Comparison of ENCODE assay signal across 21 cellular contexts in the genomic region with DNA sequence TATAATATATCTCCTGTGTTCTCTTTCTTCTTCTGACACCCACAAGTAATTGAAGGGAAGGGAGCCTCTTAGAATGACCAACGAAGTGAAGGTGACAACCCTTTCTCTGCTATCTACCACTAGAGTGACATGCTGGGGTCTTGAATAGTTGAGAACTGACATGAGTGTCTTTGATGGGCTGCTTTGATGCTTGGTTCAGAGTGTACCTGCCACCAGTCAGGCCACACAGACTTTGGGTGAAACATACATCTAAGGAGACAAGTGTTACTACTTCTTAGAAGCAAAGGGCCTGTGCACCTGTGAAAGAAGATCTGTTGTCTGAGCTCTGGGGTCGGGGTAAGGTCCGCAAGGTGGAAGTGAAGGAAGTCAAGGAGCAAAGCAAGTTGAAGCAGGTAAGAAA.
DNase-seq lines count a peak whose midpoint lies in the region; ATAC-seq and TF ChIP-seq lines count a peak whose summit lies in the region.
"Had no signal": no experiment of that assay in that cellular context is flagged by ENCODE, and none has a peak within 500 bp of the region (broad histone marks: within the 10 kb centered on the region; RNA-seq: fewer than 3 reads in every experiment).

No MANE protein-coding gene starts in this region.

- no peak overlapping the region for H3K27ac ChIP-seq in CD8-positive, alpha-beta T cell (ENCODE audit: low read depth, low read length)
- H3K27ac ChIP-seq: 22Rv1, A549, C4-2B, HL-60 had no signal

- no peak overlapping the region for H3K4me3 ChIP-seq in CD8-positive, alpha-beta T cell (ENCODE audit: low read depth, low read length)
- H3K4me3 ChIP-seq: A549, GM23338 had no signal

- peaks cover 28% of the 10 kb centered on the region for H3K4me1 ChIP-seq in CD8-positive, alpha-beta T cell (ENCODE audit: insufficient read depth, low read length)
- H3K4me1 ChIP-seq: A549 had no signal

- no peaks in the 10 kb centered on the region for H3K27me3 ChIP-seq in CD8-positive, alpha-beta T cell (ENCODE audit: insufficient read depth, low read length)

- peak overlapping the region; percentile 8 for H3K27ac Mint-ChIP-seq in activated CD4-positive, alpha-beta T cell treated with anti-CD3 and anti-CD28 coated beads, Interleukin-2, amount 10 ng/mL, durations not matched to agents 24 days and 14 days
- peak overlapping the region; percentile 79 for H3K27ac Mint-ChIP-seq in CD8-positive, alpha-beta T cell
- peak overlapping the region; percentile 15 to 57 for H3K27ac Mint-ChIP-seq in T-cell
- H3K27ac Mint-ChIP-seq in naive thymus-derived CD8-positive, alpha-beta T cell, result peak overlapping the region; percentile 9 to 81 (median 34)
- H3K27ac Mint-ChIP-seq: GM23338, HFFc6 had no signal

- POLR2A ChIA-PET in CD8-positive, alpha-beta T cell (lab: Charles Lee), result interaction anchor here (0.6 kb wide), 1 partner anchor 58 kb away, joined by 3 read pairs; no protein-coding TSS in a partner anchor
- POLR2A ChIA-PET in T-cell (lab: Charles Lee), result no interaction called here
- POLR2A ChIA-PET in naive thymus-derived CD8-positive, alpha-beta T cell (lab: Charles Lee), result interaction anchor here (0.8 kb wide), 1 partner anchor 9 kb away, joined by 3 read pairs; no protein-coding TSS in a partner anchor

- H3K36me3 ChIP-seq in CD8-positive, alpha-beta T cell (ENCODE audit: insufficient read depth, low read length), result no peaks in the 10 kb centered on the region

- peaks cover 33% of the 10 kb centered on the region for H3K36me3 Mint-ChIP-seq in activated CD4-positive, alpha-beta T cell treated with anti-CD3 and anti-CD28 coated beads, Interleukin-2, amount 10 ng/mL, durations not matched to agents 24 days and 14 days (ENCODE audit: low read depth)
- peaks cover 3% of the 10 kb centered on the region for H3K36me3 Mint-ChIP-seq in CD8-positive, alpha-beta T cell
- peaks cover 21% of the 10 kb centered on the region for H3K36me3 Mint-ChIP-seq in T-cell
- peaks cover 0 to 8% (median 6%) of the 10 kb centered on the region in 3 donors for H3K36me3 Mint-ChIP-seq in naive thymus-derived CD8-positive, alpha-beta T cell

- intact Hi-C loops in activated CD4-positive, alpha-beta T cell treated with anti-CD3 and anti-CD28 coated beads, Interleukin-2, amount 10 ng/mL, durations not matched to agents 24 days and 14 days (cut with micrococcal nuclease), result no loop called here
- intact Hi-C loops in CD8-positive, alpha-beta T cell (cut with DNase I, micrococcal nuclease), result no loop called here

- no peak overlapping the region for H3K4me3 Mint-ChIP-seq in activated CD4-positive, alpha-beta T cell treated with anti-CD3 and anti-CD28 coated beads, Interleukin-2, amount 10 ng/mL, durations not matched to agents 24 days and 14 days
- no peak overlapping the region for H3K4me3 Mint-ChIP-seq in CD8-positive, alpha-beta T cell
- peak overlapping the region in 1 of 3 donors; percentile 35 for H3K4me3 Mint-ChIP-seq in T-cell
- peak overlapping the region in 6 of 10 donors; percentile 0 to 54 (median 8) for H3K4me3 Mint-ChIP-seq in naive thymus-derived CD8-positive, alpha-beta T cell
- H3K4me3 Mint-ChIP-seq: CD8-positive, alpha-beta memory T cell; GM23338; HFFc6 had no signal

- no peaks in the 10 kb centered on the region for H3K9me3 ChIP-seq in CD8-positive, alpha-beta T cell (ENCODE audit: low read length)
- H3K9me3 ChIP-seq: A549 had no signal

- TF ChIP-seq CTCF in CD8-positive, alpha-beta T cell (IDR thresholded peaks at IDR 0.05), result no peak

- H3K27me3 Mint-ChIP-seq in activated CD4-positive, alpha-beta T cell treated with anti-CD3 and anti-CD28 coated beads, Interleukin-2, amount 10 ng/mL, durations not matched to agents 24 days and 14 days, result no peaks in the 10 kb centered on the region
- no peaks in the 10 kb centered on the region for H3K27me3 Mint-ChIP-seq in CD8-positive, alpha-beta T cell (ENCODE audit: low read depth)
- no peaks in the 10 kb centered on the region for H3K27me3 Mint-ChIP-seq in T-cell
- H3K27me3 Mint-ChIP-seq in naive thymus-derived CD8-positive, alpha-beta T cell, result no peaks in the 10 kb centered on the region

- H3K4me1 Mint-ChIP-seq in activated CD4-positive, alpha-beta T cell treated with anti-CD3 and anti-CD28 coated beads, Interleukin-2, amount 10 ng/mL, durations not matched to agents 24 days and 14 days, result peaks cover 33% of the 10 kb centered on the region
- H3K4me1 Mint-ChIP-seq in CD8-positive, alpha-beta T cell (ENCODE audit: low read depth), result peaks cover 43% of the 10 kb centered on the region
- peaks cover 53 to 63% (median 60%) of the 10 kb centered on the region in 3 donors for H3K4me1 Mint-ChIP-seq in T-cell
- peaks cover 25 to 55% (median 47%) of the 10 kb centered on the region in 4 donors for H3K4me1 Mint-ChIP-seq in naive thymus-derived CD8-positive, alpha-beta T cell

- no peak for DNase-seq in activated CD4-positive, alpha-beta T cell treated with anti-CD3 and anti-CD28 coated beads, Interleukin-2, amount 10 ng/mL, durations not matched to agents 24 days and 14 days
- no peak for DNase-seq in activated CD4-positive, alpha-beta T cell treated with anti-CD3 and anti-CD28 coated beads, Interleukin-2, amount 50 U/mL, for 48 hours
- no peak for DNase-seq in CD8-positive, alpha-beta T cell
- DNase-seq in T-cell (no peak), H4 (ENCODE audit: low spot score) (no peak), NAMALWA (ENCODE audit: low spot score) (no peak), GF-D8 (lab: John Stamatoyannopoulos, UW) (no peak)
- DNase-seq in naive thymus-derived CD8-positive, alpha-beta T cell, result peak in 6 of 10 donors; percentile 1 to 37 (median 22)
- DNase-seq: AML-193, COR-L47, DMS 273 treated with DMSO at 0.1 percent for 48 hours, DMS53, H7, HFFc6 had no signal

- ATAC-seq in CD8-positive, alpha-beta T cell, result peak; percentile 14
- peak in 2 of 4 experiments; percentile 58 to 88 for ATAC-seq in T-cell (replicated peaks in 1 of 4)
- ATAC-seq in naive thymus-derived CD8-positive, alpha-beta T cell, result peak; percentile 70 to 82
- ATAC-seq: A549, GM23338, HCT116 had no signal

- CTCF ChIA-PET in CD8-positive, alpha-beta T cell (lab: Charles Lee), result no interaction called here
- CTCF ChIA-PET in T-cell (lab: Charles Lee), result no interaction called here

- H3K9me3 Mint-ChIP-seq in activated CD4-positive, alpha-beta T cell treated with anti-CD3 and anti-CD28 coated beads, Interleukin-2, amount 10 ng/mL, durations not matched to agents 24 days and 14 days, result peaks cover 41% of the 10 kb centered on the region
- H3K9me3 Mint-ChIP-seq in CD8-positive, alpha-beta T cell, result peaks cover 4% of the 10 kb centered on the region
- H3K9me3 Mint-ChIP-seq in T-cell, result peaks cover 0 to 18% (median 4%) of the 10 kb centered on the region in 3 donors
- H3K9me3 Mint-ChIP-seq in naive thymus-derived CD8-positive, alpha-beta T cell, result peaks cover 0 to 16% (median 6%) of the 10 kb centered on the region in 9 donors

Comparison
In these comparisons a context has a peak if more than half of its experiments do, and no peak if none do; other contexts are left out.
1. DNase-seq: peak in naive thymus-derived CD8-positive, alpha-beta T cell (6 of 10); none in activated CD4-positive, alpha-beta T cell treated with anti-CD3 and anti-CD28 coated beads, Interleukin-2, amount 10 ng/mL, durations not matched to agents 24 days and 14 days (single experiment), activated CD4-positive, alpha-beta T cell treated with anti-CD3 and anti-CD28 coated beads, Interleukin-2, amount 50 U/mL, for 48 hours (0 of 2), CD8-positive, alpha-beta T cell (0 of 7), T-cell (0 of 34), H4 (single experiment), NAMALWA (single experiment) and GF-D8 (single experiment).
2. H3K27ac Mint-ChIP-seq: peak in every context shown above with its lines; median percentile 79 in CD8-positive, alpha-beta T cell; 36 in T-cell; 34 in naive thymus-derived CD8-positive, alpha-beta T cell; 8 in activated CD4-positive, alpha-beta T cell treated with anti-CD3 and anti-CD28 coated beads, Interleukin-2, amount 10 ng/mL, durations not matched to agents 24 days and 14 days.
3. H3K4me3 Mint-ChIP-seq: peak in naive thymus-derived CD8-positive, alpha-beta T cell (6 of 10); none in activated CD4-positive, alpha-beta T cell treated with anti-CD3 and anti-CD28 coated beads, Interleukin-2, amount 10 ng/mL, durations not matched to agents 24 days and 14 days (single experiment) and CD8-positive, alpha-beta T cell (single experiment).
4. POLR2A ChIA-PET loops: an anchor here in CD8-positive, alpha-beta T cell (0.6 kb wide) and naive thymus-derived CD8-positive, alpha-beta T cell (0.8 kb wide); none called in T-cell.